8 cellular contexts compared by ENCODE assay signal in the genomic region with DNA sequence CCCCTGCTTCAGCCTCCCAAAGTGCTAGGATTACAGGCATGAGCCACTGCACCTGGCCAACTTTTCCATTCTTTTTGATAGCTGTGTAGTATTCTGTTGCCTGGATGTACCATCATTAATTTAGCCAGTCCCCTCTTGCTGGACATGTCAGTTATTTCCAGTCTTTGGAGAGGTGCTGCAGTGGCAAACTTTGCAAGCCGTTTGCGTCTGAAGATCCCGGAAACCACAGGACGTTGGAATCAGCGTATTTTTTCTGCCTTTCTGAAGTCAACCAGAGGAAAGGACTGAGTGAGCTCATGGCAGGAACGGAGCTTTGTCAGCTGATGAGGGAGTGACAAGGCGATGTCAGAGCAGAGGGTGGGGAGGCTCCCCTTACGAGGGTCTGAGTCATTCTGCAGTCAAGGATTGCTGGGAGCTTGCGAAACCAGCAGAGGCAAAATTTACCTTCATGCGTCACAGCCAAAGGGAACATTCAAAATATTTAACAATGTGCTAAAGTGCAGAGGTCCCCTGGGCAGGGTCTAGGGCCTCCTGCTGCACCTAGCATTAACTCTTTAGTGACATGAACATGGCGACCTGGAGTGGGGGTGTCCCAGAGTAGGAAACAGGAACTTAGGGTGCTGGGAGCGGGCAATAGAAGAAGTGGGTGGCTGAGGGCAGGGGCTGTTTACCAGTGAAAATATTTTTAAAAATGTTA. TPM values are rescaled to one million over a fixed set of nuclear protein-coding genes. Genes with fewer than 3 reads are reported as not detected.
DNase-seq lines count a peak whose midpoint lies in the region; ATAC-seq and TF ChIP-seq lines count a peak whose summit lies in the region.

No MANE protein-coding gene starts in this region.

- H3K27me3 ChIP-seq in CD8-positive, alpha-beta T cell (ENCODE audit: insufficient read depth, low read length), result no peaks in the 10 kb centered on the region
- H3K27me3 ChIP-seq in adrenal gland, result no peaks in the 10 kb centered on the region
- peaks cover 6% of the 10 kb centered on the region for H3K27me3 ChIP-seq in CD4-positive, alpha-beta T cell (ENCODE audit: control insufficient read depth, insufficient read depth, low read length)

- WGBS in adrenal gland, 4 donors, result 18 to 35% (median 22%) methylated on average over 11 to 12 of the region's 12 CpGs

- no peak overlapping the region for H3K27ac ChIP-seq in CD8-positive, alpha-beta T cell (ENCODE audit: low read depth, low read length)
- H3K27ac ChIP-seq in adrenal gland, result peak overlapping the region; percentile 10 to 88 (median 64)
- H3K27ac ChIP-seq in CD4-positive, alpha-beta T cell (ENCODE audit: low read depth, low read length), result no peak overlapping the region

- CTCF ChIA-PET in CD8-positive, alpha-beta T cell (lab: Charles Lee), result interaction anchor here (1.3 kb wide), 1 partner anchor 10 kb away, joined by 4 read pairs; no protein-coding TSS in a partner anchor
- CTCF ChIA-PET in CD4-positive, alpha-beta T cell (lab: Charles Lee), result interaction anchor here (1.2 to 1.5 kb wide), 3 partner anchors 10 to 76 kb away, joined by 3 read pairs; a partner anchor contains a TSS

- H3K4me1 Mint-ChIP-seq in CD8-positive, alpha-beta T cell (ENCODE audit: low read depth), result no peaks in the 10 kb centered on the region
- H3K4me1 Mint-ChIP-seq in CD4-positive, alpha-beta T cell (ENCODE audit: low read depth), result no peaks in the 10 kb centered on the region

- no peaks in the 10 kb centered on the region for H3K4me1 ChIP-seq in CD8-positive, alpha-beta T cell (ENCODE audit: insufficient read depth, low read length)
- H3K4me1 ChIP-seq in adrenal gland (replicated peaks in 1 of 2), result peaks cover 0 to 10% of the 10 kb centered on the region in 2 donors

- POLR2A ChIA-PET in CD8-positive, alpha-beta T cell (lab: Charles Lee), result no interaction called here
- POLR2A ChIA-PET in CD4-positive, alpha-beta T cell (lab: Charles Lee), result no interaction called here

- no peak overlapping the region for H3K4me3 ChIP-seq in CD8-positive, alpha-beta T cell (ENCODE audit: low read depth, low read length)
- no peak overlapping the region for H3K4me3 ChIP-seq in adrenal gland

- no peak for DNase-seq in CD8-positive, alpha-beta T cell
- peak; percentile 98 to 99 for DNase-seq in Kasumi-1 (lab: John Stamatoyannopoulos, UW)
- DNase-seq in adrenal gland, result peak; percentile 86 to 94 (median 91)
- peak; percentile 63 for DNase-seq in iPS-NIHi7 (ENCODE audit: extremely low spot score)
- DNase-seq in stimulated activated CD4-positive, alpha-beta T cell treated with anti-CD3 and anti-CD28 coated beads, Interleukin-4, amount 100 ng/mL, for 24 hours, result peak; percentile 33
- DNase-seq in CD4-positive, alpha-beta T cell, result no peak

- peaks cover 18% of the 10 kb centered on the region for H3K27me3 Mint-ChIP-seq in CD8-positive, alpha-beta T cell (ENCODE audit: low read depth)
- peaks cover 20% of the 10 kb centered on the region for H3K27me3 Mint-ChIP-seq in CD4-positive, alpha-beta T cell

- H3K9me3 ChIP-seq in CD8-positive, alpha-beta T cell (ENCODE audit: low read length), result no peaks in the 10 kb centered on the region
- H3K9me3 ChIP-seq in adrenal gland (replicated peaks in 1 of 3), result no peaks in the 10 kb centered on the region
- H3K9me3 ChIP-seq in CD4-positive, alpha-beta T cell (ENCODE audit: control insufficient read depth, low read length), result no peaks in the 10 kb centered on the region

- peak in 1 of 2 donors; percentile 29 for TF ChIP-seq POLR2A in adrenal gland (IDR thresholded peaks at IDR 0.05)

- no peaks in the 10 kb centered on the region for H3K36me3 ChIP-seq in CD8-positive, alpha-beta T cell (ENCODE audit: insufficient read depth, low read length)
- H3K36me3 ChIP-seq in adrenal gland (replicated peaks in 1 of 2), result no peaks in the 10 kb centered on the region

- TF ChIP-seq CTCF in CD8-positive, alpha-beta T cell (IDR thresholded peaks at IDR 0.05), result no peak
- TF ChIP-seq CTCF in adrenal gland (IDR thresholded peaks at IDR 0.05), result no peak
- no peak for TF ChIP-seq CTCF in CD4-positive, alpha-beta T cell (IDR thresholded peaks at IDR 0.05)

- H3K27ac Mint-ChIP-seq in CD8-positive, alpha-beta T cell, result no peak overlapping the region
- no peak overlapping the region for H3K27ac Mint-ChIP-seq in CD4-positive, alpha-beta T cell

- no peaks in the 10 kb centered on the region for H3K9me3 Mint-ChIP-seq in CD8-positive, alpha-beta T cell
- H3K9me3 Mint-ChIP-seq in CD4-positive, alpha-beta T cell, result no peaks in the 10 kb centered on the region

- no peak overlapping the region for H3K4me3 Mint-ChIP-seq in CD8-positive, alpha-beta T cell
- H3K4me3 Mint-ChIP-seq in CD4-positive, alpha-beta T cell, result no peak overlapping the region

- peak; percentile 31 for ATAC-seq in CD8-positive, alpha-beta T cell
- ATAC-seq in GM19395 (IDR thresholded peaks at IDR 0.05; ENCODE audit: unreplicated experiment), result no peak
- ATAC-seq in GM19397 (IDR thresholded peaks at IDR 0.05; ENCODE audit: unreplicated experiment), result no peak
- ATAC-seq in CD4-positive, alpha-beta T cell (ENCODE audit: poor library complexity), result no peak

- no peaks in the 10 kb centered on the region for H3K36me3 Mint-ChIP-seq in CD8-positive, alpha-beta T cell
- H3K36me3 Mint-ChIP-seq in CD4-positive, alpha-beta T cell (ENCODE audit: low read depth), result no peaks in the 10 kb centered on the region

- intact Hi-C loops in CD8-positive, alpha-beta T cell (cut with DNase I, micrococcal nuclease), result no loop called here
- intact Hi-C loops in adrenal gland (cut with DNase I), result no loop called here
- intact Hi-C loops in CD4-positive, alpha-beta T cell (cut with DNase I, micrococcal nuclease), result no loop called here

RNA-seq across cellular contexts. Expression of a gene that starts 5.6 kb away (rescaled TPM):
- 1 to 10 TPM; 1.4 to 2.9 TPM for total RNA-seq in CD8-positive, alpha-beta T cell
- 10 to 100 TPM in 7 of 8 donors, under 1 TPM in 1; 0.91 to 34.8 (median 20.1) TPM for total RNA-seq in adrenal gland
- 1 to 10 TPM; 3.2 to 7.9 (median 3.9) TPM for polyA plus RNA-seq in adrenal gland
- 1 to 10 TPM; 4.4 to 5.8 TPM for total RNA-seq in CD4-positive, alpha-beta T cell

RNA-seq across cellular contexts. Expression of a gene that starts 16.7 kb away (rescaled TPM):
- total RNA-seq in CD8-positive, alpha-beta T cell, result not detected
- total RNA-seq in adrenal gland, result 1 to 10 TPM in 7 of 8 donors, under 1 TPM in 1; 0.42 to 4.4 (median 2.6) TPM
- 1 to 10 TPM in 1 of 3 donors, under 1 TPM in 2; 0.37 to 1.1 (median 0.57) TPM for polyA plus RNA-seq in adrenal gland
- total RNA-seq in CD4-positive, alpha-beta T cell, result under 1 TPM; 0.06 to 0.19 TPM

RNA-seq across cellular contexts. Expression of a gene that starts 33.8 kb away (rescaled TPM):
- total RNA-seq in CD8-positive, alpha-beta T cell, result 1 to 10 TPM; 7.7 to 8.1 TPM
- 10 to 100 TPM in 6 of 8 donors, 1 to 10 TPM in 2; 6.3 to 16.9 (median 11.2) TPM for total RNA-seq in adrenal gland
- polyA plus RNA-seq in adrenal gland, result 10 to 100 TPM in 2 of 3 donors, 1 to 10 TPM in 1; 5.0 to 49.7 (median 28.2) TPM
- 1 to 10 TPM; 6.8 to 8.2 TPM for total RNA-seq in CD4-positive, alpha-beta T cell

RNA-seq across cellular contexts. Expression of a gene that starts 40.6 kb away (rescaled TPM):
- 10 to 100 TPM; 12.4 to 14.7 TPM for total RNA-seq in CD8-positive, alpha-beta T cell
- 100 to 1,000 TPM in 1 of 8 donors, 10 to 100 TPM in 7; 18.1 to 183 (median 66.7) TPM for total RNA-seq in adrenal gland
- polyA plus RNA-seq in adrenal gland, result 100 to 1,000 TPM in 1 of 3 donors, 10 to 100 TPM in 1, 1 to 10 TPM in 1; 7.8 to 144 (median 62.0) TPM
- total RNA-seq in CD4-positive, alpha-beta T cell, result 10 to 100 TPM; 16.9 to 19.3 TPM

RNA-seq across cellular contexts. Expression of a gene that starts 58.9 kb away (rescaled TPM):
- total RNA-seq in CD8-positive, alpha-beta T cell, result 10 to 100 TPM; 53.7 to 59.0 TPM
- 10 to 100 TPM; 12.8 to 52.9 (median 32.5) TPM for total RNA-seq in adrenal gland
- polyA plus RNA-seq in adrenal gland, result 10 to 100 TPM; 23.2 to 86.5 (median 31.8) TPM
- total RNA-seq in CD4-positive, alpha-beta T cell, result 10 to 100 TPM; 68.5 to 74.3 TPM

Comparison
In these comparisons a context has a peak if more than half of its experiments do, and no peak if none do; other contexts are left out.
1. DNase-seq: peak in Kasumi-1 (2 of 2), adrenal gland (7 of 7), iPS-NIHi7 (single experiment) and stimulated activated CD4-positive, alpha-beta T cell treated with anti-CD3 and anti-CD28 coated beads, Interleukin-4, amount 100 ng/mL, for 24 hours (single experiment); none in CD8-positive, alpha-beta T cell (0 of 7) and CD4-positive, alpha-beta T cell (0 of 10).
2. H3K27ac ChIP-seq: peak in adrenal gland (5 of 5); none in CD8-positive, alpha-beta T cell (single experiment) and CD4-positive, alpha-beta T cell (single experiment).